8 cellular contexts compared by ENCODE assay signal in the genomic region with DNA sequence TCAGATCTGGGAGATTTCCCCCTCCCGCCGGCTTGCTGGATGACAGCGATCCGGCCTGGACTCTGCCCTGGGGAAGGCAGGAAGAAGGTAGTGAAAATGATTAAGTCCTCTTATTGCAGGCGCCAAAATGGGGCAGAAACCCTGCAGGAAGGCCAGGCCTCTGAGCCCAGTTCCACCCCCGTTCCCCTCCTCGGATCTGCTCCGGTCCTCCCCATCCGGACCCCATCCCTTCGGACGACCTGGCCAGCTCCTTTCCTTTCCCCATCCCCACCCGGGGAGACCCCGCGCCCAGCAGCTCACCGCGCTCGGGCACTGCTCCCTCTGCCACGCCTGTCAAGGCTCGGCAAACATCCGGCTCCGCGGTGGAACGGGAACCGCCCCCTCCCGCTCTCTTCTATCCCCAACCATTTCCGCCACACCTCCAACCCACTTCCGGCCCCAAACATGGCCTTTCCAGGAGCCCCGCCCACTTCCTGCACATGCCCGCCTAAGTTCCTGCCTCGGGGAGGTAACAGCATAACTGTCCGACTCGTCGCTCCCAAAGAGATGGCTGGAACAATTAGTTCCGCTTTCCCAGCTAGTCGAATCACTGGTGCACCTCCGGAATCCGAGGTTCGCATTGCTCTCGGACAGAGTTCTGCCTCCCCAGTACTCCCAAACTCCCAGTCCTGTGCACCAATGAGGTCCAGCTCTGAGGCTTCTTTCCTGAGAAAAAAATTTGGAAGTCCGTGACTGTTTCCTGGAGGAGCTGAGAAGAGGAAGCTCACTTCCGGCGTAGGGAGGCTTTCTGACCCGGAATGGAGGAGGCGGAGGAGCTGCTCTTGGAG. TPM values are rescaled to one million over a fixed set of nuclear protein-coding genes. Genes with fewer than 3 reads are reported as not detected.
A peak's percentile ranks its signal among the peaks of the same experiment; 100 is the strongest.
DNase-seq lines count a peak whose midpoint lies in the region; ATAC-seq and TF ChIP-seq lines count a peak whose summit lies in the region.

A gene (minus strand): TSS at position 369 of the 827 bp plus-strand sequence. CDS start 4,512 bp downstream, outside the sequence.
A gene (plus strand): TSS at position 781 of the 827 bp plus-strand sequence. CDS start 17 bp downstream, at position 798.

- peak; percentile 100 for DNase-seq in GM23338 (ENCODE audit: low spot score)
- peak; percentile 97 for DNase-seq in LHCN-M2 (ENCODE audit: low read depth)
- DNase-seq in RPMI8226 = peak; percentile 100
- DNase-seq in activated T-helper 1 cell treated with anti-CD3 and anti-CD28 coated beads, Interleukin-2, amount 50 U/mL, for 16 hours (ENCODE audit: low read depth in 1 of 2, low spot score in 1 of 2) = peak; percentile 99
- peak; percentile 98 for DNase-seq in fibroblast of gingiva (ENCODE audit: low read depth)
- DNase-seq in naive B cell = peak; percentile 97

- H3K36me3 ChIP-seq in DOHH2 (ENCODE audit: control insufficient read depth, low read length) (peaks cover 39% of the 10 kb centered on the region), GM23338 (ENCODE audit: insufficient read depth) (peaks cover 26% of the 10 kb centered on the region)

- H3K27me3 ChIP-seq in DOHH2 (ENCODE audit: control insufficient read depth, low read length) (no peaks in the 10 kb centered on the region), GM23338 (ENCODE audit: insufficient read depth) (no peaks in the 10 kb centered on the region)

- no peaks in the 10 kb centered on the region for H3K9me3 ChIP-seq in DOHH2 (ENCODE audit: control insufficient read depth, insufficient read depth, low read length)

- H3K79me2 ChIP-seq in DOHH2 (ENCODE audit: control insufficient read depth, low read length) (peaks cover 59% of the 10 kb centered on the region), GM23338 (replicated peaks; ENCODE audit: insufficient read depth) (peaks cover 30% of the 10 kb centered on the region)

- H3K4me3 ChIP-seq in DOHH2 (ENCODE audit: low read length) (peak within 1 kb of the TSS; percentile 91), GM23338 (peak within 1 kb of the TSS; percentile 90)

- peak within 1 kb of the TSS; percentile 98 for H2AFZ ChIP-seq in GM23338

- H3K4me1 ChIP-seq in DOHH2 (ENCODE audit: control insufficient read depth, low read length) = peaks cover 28% of the 10 kb centered on the region
- H3K4me1 ChIP-seq in GM23338 (ENCODE audit: insufficient read depth) = 0 out of 2 replicates have a peak, but pooled peaks cover 4% of the 10 kb centered on the region

- H3K4me2 ChIP-seq in DOHH2 (ENCODE audit: low read length) = peak within 1 kb of the TSS; percentile 88
- H3K4me2 ChIP-seq in GM23338 = peak within 1 kb of the TSS; percentile 92

- H3K27me3 Mint-ChIP-seq in GM23338 (ENCODE audit: insufficient read depth, low read depth, poor library complexity) (peaks cover 15% of the 10 kb centered on the region), naive B cell (no peaks in the 10 kb centered on the region)
- no peaks in the 10 kb centered on the region for H3K27me3 Mint-ChIP-seq in stimulated activated memory B cell treated with anti-CD40 and anti-IgM and Interleukin-4, amounts not matched to agents 10 μg/mL and 1 μg/mL and 100 μg/mL, for 72 hours

- H3K9me2 ChIP-seq in DOHH2 (replicated peaks; ENCODE audit: control insufficient read depth, low read length) (no peaks in the 10 kb centered on the region), GM23338 (ENCODE audit: insufficient read depth) (no peaks in the 10 kb centered on the region)

- H3F3A ChIP-seq in DOHH2 (ENCODE audit: control insufficient read depth, insufficient read depth) = no peaks in the 10 kb centered on the region
- H3F3A ChIP-seq in GM23338 (replicated peaks; ENCODE audit: low read depth) = no peaks in the 10 kb centered on the region

- H3K27ac ChIP-seq in DOHH2 (ENCODE audit: low read depth, low read length) (peak within 1 kb of the TSS; percentile 69), GM23338 (ENCODE audit: low read depth) (peak within 1 kb of the TSS; percentile 99)

- peak; percentile 97 for ATAC-seq in GM23338
- peak; percentile 94 for ATAC-seq in naive B cell (ENCODE audit: low read depth in 2 of 2)
- ATAC-seq in stimulated activated memory B cell treated with anti-CD40 and anti-IgM and Interleukin-4, amounts not matched to agents 10 μg/mL and 1 μg/mL and 100 μg/mL, for 72 hours = peak; percentile 96

- TF ChIP-seq CTCF in DOHH2 (IDR thresholded peaks at IDR 0.05; ENCODE audit: low read depth, low read length, poor library complexity, severe bottlenecking) = no peak
- no peak for TF ChIP-seq CTCF in GM23338 (conservative IDR thresholded peaks at IDR 0.05; ENCODE audit: low read depth in 2 of 2)

- peaks cover 19% of the 10 kb centered on the region for H3K4me1 Mint-ChIP-seq in GM23338
- H3K4me1 Mint-ChIP-seq in naive B cell = peaks cover 39 to 64% (median 52%) of the 10 kb centered on the region in 3 donors
- peaks cover 45% of the 10 kb centered on the region for H3K4me1 Mint-ChIP-seq in stimulated activated memory B cell treated with anti-CD40 and anti-IgM and Interleukin-4, amounts not matched to agents 10 μg/mL and 1 μg/mL and 100 μg/mL, for 72 hours

- peaks cover 37% of the 10 kb centered on the region for H3K36me3 Mint-ChIP-seq in GM23338 (ENCODE audit: low read depth)
- H3K36me3 Mint-ChIP-seq in naive B cell = peaks cover 0 to 5% of the 10 kb centered on the region in 2 donors
- H3K36me3 Mint-ChIP-seq in stimulated activated memory B cell treated with anti-CD40 and anti-IgM and Interleukin-4, amounts not matched to agents 10 μg/mL and 1 μg/mL and 100 μg/mL, for 72 hours = peaks cover 41% of the 10 kb centered on the region

- H4K20me1 ChIP-seq in DOHH2 (ENCODE audit: control insufficient read depth, insufficient read depth, low read depth, low read length) (no peaks in the 10 kb centered on the region; the same call in 1 of the 2 replicates), GM23338 (replicated peaks; ENCODE audit: insufficient read depth) (no peaks in the 10 kb centered on the region; the same call in 1 of the 2 replicates)

- no peaks in the 10 kb centered on the region for H3K9me3 Mint-ChIP-seq in GM23338
- no peaks in the 10 kb centered on the region for H3K9me3 Mint-ChIP-seq in naive B cell
- no peaks in the 10 kb centered on the region for H3K9me3 Mint-ChIP-seq in stimulated activated memory B cell treated with anti-CD40 and anti-IgM and Interleukin-4, amounts not matched to agents 10 μg/mL and 1 μg/mL and 100 μg/mL, for 72 hours

- peak within 1 kb of the TSS; percentile 100 for H3K27ac Mint-ChIP-seq in GM23338
- H3K27ac Mint-ChIP-seq in naive B cell = peak within 1 kb of the TSS; percentile 89 to 98 (median 96)
- peak within 1 kb of the TSS; percentile 83 for H3K27ac Mint-ChIP-seq in stimulated activated memory B cell treated with anti-CD40 and anti-IgM and Interleukin-4, amounts not matched to agents 10 μg/mL and 1 μg/mL and 100 μg/mL, for 72 hours

- H3K4me3 Mint-ChIP-seq in GM23338 = peak within 1 kb of the TSS; percentile 96
- H3K4me3 Mint-ChIP-seq in naive B cell = peak within 1 kb of the TSS; percentile 97 to 100 (median 98)
- H3K4me3 Mint-ChIP-seq in stimulated activated memory B cell treated with anti-CD40 and anti-IgM and Interleukin-4, amounts not matched to agents 10 μg/mL and 1 μg/mL and 100 μg/mL, for 72 hours = peak within 1 kb of the TSS; percentile 96

RNA-seq across cellular contexts. Expression of the first gene that starts in this region (rescaled TPM):
- total RNA-seq in GM23338 (2014; rRNA removed; shearing (Covaris generic)) = 30.4 and 38.1 TPM in 2 replicates
- polyA plus RNA-seq in GM23338 (2016; fragmentation: Nextera tagmentation; extraction: Ambion mirVana) = 23.4 and 23.5 TPM in 2 replicates
- 31.0 and 33.0 TPM in 2 replicates for total RNA-seq in LHCN-M2 (2014; rRNA removed)
- polyA plus RNA-seq in LHCN-M2 (2012) = 69.0 TPM
- 10 to 100 TPM; 31.4 to 51.6 (median 34.7) TPM for polyA plus RNA-seq in naive B cell (ENCODE audit: low read depth in 6 of 6)

RNA-seq across cellular contexts. Expression of the second gene that starts in this region (rescaled TPM):
- 17.2 and 25.6 TPM in 2 replicates for total RNA-seq in GM23338 (2014; rRNA removed; shearing (Covaris generic))
- 6.1 and 7.8 TPM in 2 replicates for polyA plus RNA-seq in GM23338 (2016; fragmentation: Nextera tagmentation; extraction: Ambion mirVana)
- 9.0 and 14.0 TPM in 2 replicates for total RNA-seq in LHCN-M2 (2014; rRNA removed)
- 8.3 TPM for polyA plus RNA-seq in LHCN-M2 (2012)
- polyA plus RNA-seq in naive B cell (ENCODE audit: low read depth in 6 of 6) = 10 to 100 TPM in 5 of 6 donors, 1 to 10 TPM in 1; 6.2 to 13.8 (median 11.3) TPM

Comparison
In these comparisons a context has a peak if more than half of its experiments do, and no peak if none do; other contexts are left out.
1. Peak in every context shown above with its lines: DNase-seq, ATAC-seq, H3K4me3 ChIP-seq and H3K27ac ChIP-seq.